19 cellular contexts compared by ENCODE assay signal in the genomic region with DNA sequence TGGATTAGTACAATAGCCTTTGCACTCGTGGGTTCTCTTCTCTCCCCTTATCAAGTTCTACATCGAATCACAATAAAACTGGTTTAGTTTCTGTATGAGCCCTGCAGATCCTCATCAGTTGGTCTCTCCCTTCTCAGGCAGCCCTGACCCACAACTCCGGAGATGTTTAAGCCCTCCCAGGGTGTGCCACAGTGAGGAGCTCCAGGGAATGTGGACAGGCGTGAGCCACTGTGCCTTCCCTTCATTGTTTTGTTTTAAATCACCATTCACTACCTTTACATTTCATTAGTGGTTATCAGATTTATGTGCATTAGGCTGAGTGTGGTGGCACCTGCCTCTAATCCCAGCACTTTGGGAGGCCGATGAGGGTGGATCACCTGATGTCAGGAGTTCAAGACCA.
A peak's percentile ranks its signal among the peaks of the same experiment; 100 is the strongest.
DNase-seq lines count a peak whose midpoint lies in the region; ATAC-seq and TF ChIP-seq lines count a peak whose summit lies in the region.
"Had no signal": no experiment of that assay in that cellular context is flagged by ENCODE, and none has a peak within 500 bp of the region (broad histone marks: within the 10 kb centered on the region; RNA-seq: fewer than 3 reads in every experiment).

No MANE protein-coding gene starts in this region.

- no peaks in the 10 kb centered on the region for H3K9me3 ChIP-seq in Caco-2
- H3K9me3 ChIP-seq: BLaER1 had no signal

- no peaks in the 10 kb centered on the region for H3K27me3 ChIP-seq in mesendoderm (ENCODE audit: insufficient read depth, low read length, poor library complexity)
- no peaks in the 10 kb centered on the region for H3K27me3 ChIP-seq in Caco-2 (replicated peaks; ENCODE audit: control insufficient read depth, insufficient read depth, low read length)
- H3K27me3 ChIP-seq: BLaER1 had no signal

- peaks cover 12% of the 10 kb centered on the region for H3K79me1 ChIP-seq in mesendoderm (ENCODE audit: low read length)

- peak overlapping the region; percentile 12 for H3K27ac ChIP-seq in mesendoderm (ENCODE audit: low read depth, low read length)
- H3K27ac ChIP-seq: 22Rv1, BLaER1, C4-2B, GM23248 had no signal

- H3K4me1 Mint-ChIP-seq in WTC11 (peaks cover 27% of the 10 kb centered on the region), Caco-2 (ENCODE audit: low read depth, unreplicated experiment) (peaks cover 7% of the 10 kb centered on the region)
- peaks cover 6% of the 10 kb centered on the region for H3K4me1 Mint-ChIP-seq in stimulated activated memory B cell treated with anti-CD40 and anti-IgM and Interleukin-4, amounts not matched to agents 10 μg/mL and 1 μg/mL and 100 μg/mL, for 72 hours
- H3K4me1 Mint-ChIP-seq: B cell had no signal

- CTCF ChIA-PET in WTC11 (lab: Charles Lee) = no interaction called here
- CTCF ChIA-PET in Caco-2 (lab: Charles Lee) = no interaction called here

- no peak overlapping the region for H2BK5ac ChIP-seq in mesendoderm (ENCODE audit: low read length)

- H3K4me3 ChIP-seq in mesendoderm (ENCODE audit: low read length) = no peak overlapping the region
- no peak overlapping the region for H3K4me3 ChIP-seq in Caco-2 (ENCODE audit: low read depth, low read length)
- H3K4me3 ChIP-seq: BLaER1, GM12878, GM23248 had no signal

- H2AK5ac ChIP-seq in mesendoderm (ENCODE audit: low read length) = no peak overlapping the region

- no peak overlapping the region for H2BK15ac ChIP-seq in mesendoderm (replicated peaks; ENCODE audit: low read depth)

- POLR2A ChIA-PET in WTC11 (lab: Charles Lee) (no interaction called here), Caco-2 (lab: Charles Lee) (no interaction called here)

- H3K9ac ChIP-seq in mesendoderm (ENCODE audit: low read length) = no peak overlapping the region
- H3K9ac ChIP-seq: BLaER1, GM23248 had no signal

- no peaks in the 10 kb centered on the region for H3K36me3 ChIP-seq in mesendoderm (ENCODE audit: control insufficient read depth, insufficient read depth, low read length)
- H3K36me3 ChIP-seq in Caco-2 (ENCODE audit: control insufficient read depth, insufficient read depth, low read length) = no peaks in the 10 kb centered on the region
- H3K36me3 ChIP-seq: BLaER1 had no signal

- BruUV-seq in Caco-2 (replicated peaks; lab: Mats Ljungman, UMichigan) = no TSS peak

- DNase-seq in SIG-M5 treated with dmso at 0.1 percent for 504 hours (lab: John Stamatoyannopoulos, UW; ENCODE audit: unreplicated experiment) (peak; percentile 34), SIG-M5 (lab: John Stamatoyannopoulos, UW) (no peak), WTC11 (ENCODE audit: low spot score) (no peak), mesendoderm (peak; percentile 64), Caco-2 (no peak)
- DNase-seq: CD4-positive, CD25-positive, alpha-beta regulatory T cell; CD8-positive, alpha-beta T cell; DMS 273 treated with DMSO at 0.1 percent for 48 hours; DMS79; EL; GDM1; GM23248; HCEC 1CT had no signal

- no CpG with 5 or more reads among the region's 5 CpGs for WGBS in mesendoderm (ENCODE audit: extremely low coverage, insufficient coverage, low lambda C conversion rate)

- intact Hi-C loops in Caco-2 (cut with micrococcal nuclease; ENCODE audit: unreplicated experiment) = no loop called here

- peaks cover 1% of the 10 kb centered on the region for H3K4me1 ChIP-seq in mesendoderm (ENCODE audit: control insufficient read depth, low read depth, low read length)
- H3K4me1 ChIP-seq in Caco-2 = no peaks in the 10 kb centered on the region
- H3K4me1 ChIP-seq: BLaER1 had no signal

- no peak overlapping the region for H3K4me3 Mint-ChIP-seq in WTC11
- H3K4me3 Mint-ChIP-seq in Caco-2 (ENCODE audit: unreplicated experiment) = no peak overlapping the region
- H3K4me3 Mint-ChIP-seq in stimulated activated memory B cell treated with anti-CD40 and anti-IgM and Interleukin-4, amounts not matched to agents 10 μg/mL and 1 μg/mL and 100 μg/mL, for 72 hours = no peak overlapping the region
- H3K4me3 Mint-ChIP-seq: B cell; CD4-positive, CD25-positive, alpha-beta regulatory T cell; CD8-positive, alpha-beta T cell had no signal

- H3K9me3 Mint-ChIP-seq in WTC11 (no peaks in the 10 kb centered on the region), Caco-2 (ENCODE audit: unreplicated experiment) (no peaks in the 10 kb centered on the region)
- H3K9me3 Mint-ChIP-seq in stimulated activated memory B cell treated with anti-CD40 and anti-IgM and Interleukin-4, amounts not matched to agents 10 μg/mL and 1 μg/mL and 100 μg/mL, for 72 hours = no peaks in the 10 kb centered on the region
- H3K9me3 Mint-ChIP-seq: CD4-positive, CD25-positive, alpha-beta regulatory T cell; CD8-positive, alpha-beta T cell had no signal

- no peak overlapping the region for H2BK120ac ChIP-seq in mesendoderm (ENCODE audit: low read depth, low read length)

- no peak overlapping the region for H3K23ac ChIP-seq in mesendoderm (ENCODE audit: low read length)

- peak overlapping the region; percentile 39 for H4K8ac ChIP-seq in mesendoderm (ENCODE audit: low read depth, low read length)

- peak overlapping the region; percentile 43 for H3K56ac ChIP-seq in mesendoderm (ENCODE audit: low read length)

- peak overlapping the region; percentile 24 for H3K27ac Mint-ChIP-seq in WTC11
- H3K27ac Mint-ChIP-seq in Caco-2 (ENCODE audit: unreplicated experiment) = no peak overlapping the region
- no peak overlapping the region for H3K27ac Mint-ChIP-seq in stimulated activated memory B cell treated with anti-CD40 and anti-IgM and Interleukin-4, amounts not matched to agents 10 μg/mL and 1 μg/mL and 100 μg/mL, for 72 hours
- H3K27ac Mint-ChIP-seq: B cell; CD4-positive, CD25-positive, alpha-beta regulatory T cell; CD8-positive, alpha-beta T cell had no signal

- H3K4ac ChIP-seq in mesendoderm (ENCODE audit: low read depth, low read length) = no peak overlapping the region

- no peak overlapping the region for H3K18ac ChIP-seq in mesendoderm (ENCODE audit: low read length)

- peaks cover 4% of the 10 kb centered on the region for H3K79me2 ChIP-seq in mesendoderm (ENCODE audit: control insufficient read depth, insufficient read depth, low read length)

- no peaks in the 10 kb centered on the region for H3K27me3 Mint-ChIP-seq in WTC11 (ENCODE audit: low read depth)
- H3K27me3 Mint-ChIP-seq in Caco-2 (ENCODE audit: insufficient read depth, unreplicated experiment) = no peaks in the 10 kb centered on the region
- no peaks in the 10 kb centered on the region for H3K27me3 Mint-ChIP-seq in stimulated activated memory B cell treated with anti-CD40 and anti-IgM and Interleukin-4, amounts not matched to agents 10 μg/mL and 1 μg/mL and 100 μg/mL, for 72 hours

- H4K5ac ChIP-seq in mesendoderm (ENCODE audit: low read length) = no peak overlapping the region

- no peak overlapping the region for H3K4me2 ChIP-seq in mesendoderm (ENCODE audit: low read length)
- H3K4me2 ChIP-seq: BLaER1 had no signal

- ATAC-seq in WTC11 = no peak
- no peak for ATAC-seq in stimulated activated memory B cell treated with anti-CD40 and anti-IgM and Interleukin-4, amounts not matched to agents 10 μg/mL and 1 μg/mL and 100 μg/mL, for 72 hours
- ATAC-seq: CD8-positive, alpha-beta T cell; GM12878 had no signal

- H3K36me3 Mint-ChIP-seq in WTC11 (no peaks in the 10 kb centered on the region; the same call in 1 of the 2 replicates), Caco-2 (ENCODE audit: insufficient read depth, unreplicated experiment) (no peaks in the 10 kb centered on the region)
- no peaks in the 10 kb centered on the region for H3K36me3 Mint-ChIP-seq in stimulated activated memory B cell treated with anti-CD40 and anti-IgM and Interleukin-4, amounts not matched to agents 10 μg/mL and 1 μg/mL and 100 μg/mL, for 72 hours
- H3K36me3 Mint-ChIP-seq: CD4-positive, CD25-positive, alpha-beta regulatory T cell; CD8-positive, alpha-beta T cell had no signal

- TF ChIP-seq CTCF in WTC11 (IDR thresholded peaks at IDR 0.05) (no peak), Caco-2 (IDR thresholded peaks at IDR 0.05; ENCODE audit: insufficient read depth in 1 of 2, low read depth in 1 of 2, low read length in 1 of 2, severe bottlenecking in 1 of 2, unreplicated experiment in 1 of 2) (no peak)

TF ChIP-seq in WTC11, 78 proteins besides CTCF, POLR2A, EP300 and RAD21 (continues in another document):
- TF ChIP-seq, protein P1, sequence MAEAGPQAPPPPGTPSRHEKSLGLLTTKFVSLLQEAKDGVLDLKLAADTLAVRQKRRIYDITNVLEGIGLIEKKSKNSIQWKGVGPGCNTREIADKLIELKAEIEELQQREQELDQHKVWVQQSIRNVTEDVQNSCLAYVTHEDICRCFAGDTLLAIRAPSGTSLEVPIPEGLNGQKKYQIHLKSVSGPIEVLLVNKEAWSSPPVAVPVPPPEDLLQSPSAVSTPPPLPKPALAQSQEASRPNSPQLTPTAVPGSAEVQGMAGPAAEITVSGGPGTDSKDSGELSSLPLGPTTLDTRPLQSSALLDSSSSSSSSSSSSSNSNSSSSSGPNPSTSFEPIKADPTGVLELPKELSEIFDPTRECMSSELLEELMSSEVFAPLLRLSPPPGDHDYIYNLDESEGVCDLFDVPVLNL (CRISPR knock-in tag; IDR thresholded peaks at IDR 0.05; ENCODE audit: borderline replicate concordance, low read depth) = no peak
- no peak for TF ChIP-seq ZNF423 (CRISPR knock-in tag; IDR thresholded peaks at IDR 0.05)
- TF ChIP-seq, protein P2, sequence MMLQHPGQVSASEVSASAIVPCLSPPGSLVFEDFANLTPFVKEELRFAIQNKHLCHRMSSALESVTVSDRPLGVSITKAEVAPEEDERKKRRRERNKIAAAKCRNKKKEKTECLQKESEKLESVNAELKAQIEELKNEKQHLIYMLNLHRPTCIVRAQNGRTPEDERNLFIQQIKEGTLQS (CRISPR knock-in tag; conservative IDR thresholded peaks at IDR 0.05) = no peak
- TF ChIP-seq, protein P3, sequence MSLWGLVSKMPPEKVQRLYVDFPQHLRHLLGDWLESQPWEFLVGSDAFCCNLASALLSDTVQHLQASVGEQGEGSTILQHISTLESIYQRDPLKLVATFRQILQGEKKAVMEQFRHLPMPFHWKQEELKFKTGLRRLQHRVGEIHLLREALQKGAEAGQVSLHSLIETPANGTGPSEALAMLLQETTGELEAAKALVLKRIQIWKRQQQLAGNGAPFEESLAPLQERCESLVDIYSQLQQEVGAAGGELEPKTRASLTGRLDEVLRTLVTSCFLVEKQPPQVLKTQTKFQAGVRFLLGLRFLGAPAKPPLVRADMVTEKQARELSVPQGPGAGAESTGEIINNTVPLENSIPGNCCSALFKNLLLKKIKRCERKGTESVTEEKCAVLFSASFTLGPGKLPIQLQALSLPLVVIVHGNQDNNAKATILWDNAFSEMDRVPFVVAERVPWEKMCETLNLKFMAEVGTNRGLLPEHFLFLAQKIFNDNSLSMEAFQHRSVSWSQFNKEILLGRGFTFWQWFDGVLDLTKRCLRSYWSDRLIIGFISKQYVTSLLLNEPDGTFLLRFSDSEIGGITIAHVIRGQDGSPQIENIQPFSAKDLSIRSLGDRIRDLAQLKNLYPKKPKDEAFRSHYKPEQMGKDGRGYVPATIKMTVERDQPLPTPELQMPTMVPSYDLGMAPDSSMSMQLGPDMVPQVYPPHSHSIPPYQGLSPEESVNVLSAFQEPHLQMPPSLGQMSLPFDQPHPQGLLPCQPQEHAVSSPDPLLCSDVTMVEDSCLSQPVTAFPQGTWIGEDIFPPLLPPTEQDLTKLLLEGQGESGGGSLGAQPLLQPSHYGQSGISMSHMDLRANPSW (CRISPR knock-in tag; conservative IDR thresholded peaks at IDR 0.05; ENCODE audit: low read depth) = no peak

Comparison
In these comparisons a context has a peak if more than half of its experiments do, and no peak if none do; other contexts are left out.
1. DNase-seq: peak in SIG-M5 treated with dmso at 0.1 percent for 504 hours (single experiment) and mesendoderm (single experiment); none in SIG-M5 (single experiment), WTC11 (single experiment) and Caco-2 (0 of 2).